Comparison of ENCODE assay signal across 8 cellular contexts in genomic region chr3:39208463-39209055, GRCh38. TPM values are rescaled to one million over a fixed set of nuclear protein-coding genes. Genes with fewer than 3 reads are reported as not detected.
A peak's percentile ranks its signal among the peaks of the same experiment; 100 is the strongest.
DNase-seq lines count a peak whose midpoint lies in the region; ATAC-seq and TF ChIP-seq lines count a peak whose summit lies in the region.

No MANE protein-coding gene starts in this region.

- H3K4me1 ChIP-seq in heart right ventricle (peaks cover 0 to 20% (median 9%) of the 10 kb centered on the region in 9 donors), psoas muscle (peaks cover 16% of the 10 kb centered on the region)

- peaks cover 5% of the 10 kb centered on the region for H3K4me1 Mint-ChIP-seq in activated CD8-positive, alpha-beta T cell treated with anti-CD3 and anti-CD28 coated beads for 36 hours (ENCODE audit: low read depth)

- whole genome bisulfite sequencing in heart right ventricle, 2 donors, result 36 to 38% methylated on average over 7 of the region's 7 CpGs
- WGBS in psoas muscle, 3 donors, result 38 to 41% (median 40%) methylated on average over 7 of the region's 7 CpGs

- H3K4me3 ChIP-seq in AG04449 (ENCODE audit: low read depth, low read length), result no peak overlapping the region
- H3K4me3 ChIP-seq in heart right ventricle, result no peak overlapping the region
- H3K4me3 ChIP-seq in psoas muscle, result no peak overlapping the region

- TF ChIP-seq CTCF in AG04449 (IDR thresholded peaks at IDR 0.05; ENCODE audit: insufficient read depth, low read length, missing control alignments) (peak; percentile 77), GM10248 (IDR thresholded peaks at IDR 0.05; ENCODE audit: control extremely low read depth, extremely low read depth, low read depth, missing control alignments) (peak; percentile 74), heart right ventricle (IDR thresholded peaks at IDR 0.05) (peak; percentile 38 to 83 (median 67)), psoas muscle (IDR thresholded peaks at IDR 0.05) (peak; percentile 69)
- peak; percentile 69 for TF ChIP-seq CTCF in activated CD8-positive, alpha-beta T cell treated with anti-CD3 and anti-CD28 coated beads for 36 hours (IDR thresholded peaks at IDR 0.05)

- H3K27ac ChIP-seq in heart right ventricle (peak overlapping the region in 7 of 10 donors; percentile 1 to 50 (median 34)), psoas muscle (peak overlapping the region; percentile 63)

- no peaks in the 10 kb centered on the region for H3K36me3 Mint-ChIP-seq in activated CD8-positive, alpha-beta T cell treated with anti-CD3 and anti-CD28 coated beads for 36 hours (ENCODE audit: low read depth)

- POLR2A ChIA-PET in AG04449 (lab: Yijun Ruan, JAX) (no interaction called here), GM10248 (lab: Yijun Ruan, JAX) (no interaction called here)
- POLR2A ChIA-PET in activated CD8-positive, alpha-beta T cell treated with anti-CD3 and anti-CD28 coated beads for 36 hours (lab: Charles Lee), result interaction anchor here (1.3 kb wide), 1 partner anchor 12 kb away, joined by 5 read pairs; no protein-coding TSS in a partner anchor

- H3K36me3 ChIP-seq in heart right ventricle (no peaks in the 10 kb centered on the region), psoas muscle (ENCODE audit: insufficient read depth in 1 of 2, low read depth in 1 of 2) (no peaks in the 10 kb centered on the region)

- no peaks in the 10 kb centered on the region for H3K9me3 Mint-ChIP-seq in activated CD8-positive, alpha-beta T cell treated with anti-CD3 and anti-CD28 coated beads for 36 hours

- H3K9me3 ChIP-seq in heart right ventricle, result peaks cover 0 to 6% (median 0%) of the 10 kb centered on the region in 11 donors
- no peaks in the 10 kb centered on the region for H3K9me3 ChIP-seq in psoas muscle

- H3K27ac Mint-ChIP-seq in activated CD8-positive, alpha-beta T cell treated with anti-CD3 and anti-CD28 coated beads for 36 hours, result no peak overlapping the region

- intact Hi-C loops in activated CD8-positive, alpha-beta T cell treated with anti-CD3 and anti-CD28 coated beads for 36 hours (cut with micrococcal nuclease), result loop anchor here (5.0 kb wide), 1 partner anchor 79 kb away; no protein-coding TSS in a partner anchor
- intact Hi-C loops in heart right ventricle (cut with DNase I) (loop anchor here (1.0 to 5.0 kb wide), 6 partner anchors 78 to 84 kb away; no protein-coding TSS in a partner anchor), psoas muscle (cut with DNase I) (loop anchor here (2.0 to 5.0 kb wide), 4 partner anchors 52 to 81 kb away; no protein-coding TSS in a partner anchor)

- no peak overlapping the region for H3K4me3 Mint-ChIP-seq in activated CD8-positive, alpha-beta T cell treated with anti-CD3 and anti-CD28 coated beads for 36 hours

- no peaks in the 10 kb centered on the region for H3K27me3 ChIP-seq in heart right ventricle
- no peaks in the 10 kb centered on the region for H3K27me3 ChIP-seq in psoas muscle (ENCODE audit: insufficient read depth in 3 of 3, low read length in 2 of 3)

- CTCF ChIA-PET in AG04449 (lab: Yijun Ruan, JAX) (interaction anchor here (0.6 to 13.7 kb wide), 15 partner anchors 8 to 103 kb away, joined by 3 to 188 read pairs (median 5); partner anchors contain the start of genes CX3CR1 and XIRP1), GM10248 (lab: Yijun Ruan, JAX) (interaction anchor here (1.0 to 8.2 kb wide), 7 partner anchors 9 to 83 kb away, joined by 3 to 55 read pairs (median 10); partner anchors contain the start of gene XIRP1)
- CTCF ChIA-PET in activated CD8-positive, alpha-beta T cell treated with anti-CD3 and anti-CD28 coated beads for 36 hours (lab: Charles Lee), result interaction anchor here (0.6 to 5.6 kb wide), 7 partner anchors 11 to 89 kb away, joined by 3 to 78 read pairs (median 4); partner anchors contain the start of gene CX3CR1

- no peak for DNase-seq in AG04449 (ENCODE audit: low read depth, low spot score)
- no peak for DNase-seq in GM10248 (ENCODE audit: extremely low spot score)
- peak; percentile 67 for DNase-seq in MV-4-11 (lab: John Stamatoyannopoulos, UW)
- DNase-seq in activated CD8-positive, alpha-beta T cell treated with anti-CD3 and anti-CD28 coated beads for 36 hours, result peak; percentile 59
- peak; percentile 44 to 77 for DNase-seq in heart right ventricle
- DNase-seq in psoas muscle, result peak; percentile 45 to 72
- no peak for DNase-seq in NK-92 treated with Interleukin-12 subunit alpha and Interleukin-12 subunit beta, amount 100 ng/mL, for 24 hours (lab: John Stamatoyannopoulos, UW)

- peak; percentile 74 for ATAC-seq in activated CD8-positive, alpha-beta T cell treated with anti-CD3 and anti-CD28 coated beads for 36 hours
- ATAC-seq in heart right ventricle (peak in 7 of 8 donors; percentile 73 to 93 (median 90)), psoas muscle (peak; percentile 85 to 98 (median 92)), HG03342 (IDR thresholded peaks at IDR 0.05; ENCODE audit: unreplicated experiment) (no peak)

- H3K27me3 Mint-ChIP-seq in activated CD8-positive, alpha-beta T cell treated with anti-CD3 and anti-CD28 coated beads for 36 hours, result peaks cover 3% of the 10 kb centered on the region

RNA-seq across cellular contexts. Expression of gene XIRP1, which starts 16.2 kb away (rescaled TPM):
- 1 to 10 TPM; 2.5 TPM for total RNA-seq in activated CD8-positive, alpha-beta T cell treated with anti-CD3 and anti-CD28 coated beads for 36 hours
- total RNA-seq in heart right ventricle (1,000 to 10,000 TPM in 2 of 10 donors, 100 to 1,000 TPM in 8; 277 to 1,691 (median 608) TPM), psoas muscle (1,000 to 10,000 TPM in 1 of 4 donors, 100 to 1,000 TPM in 3; 601 to 2,126 (median 834) TPM)
- polyA plus RNA-seq in heart right ventricle (100 to 1,000 TPM; 404 to 586 TPM), psoas muscle (100 to 1,000 TPM; 111 to 561 (median 523) TPM)

RNA-seq across cellular contexts. Expression of gene CSRNP1, which starts 55.2 kb away (rescaled TPM):
- total RNA-seq in activated CD8-positive, alpha-beta T cell treated with anti-CD3 and anti-CD28 coated beads for 36 hours, result 10 to 100 TPM; 88.0 to 88.3 TPM
- 10 to 100 TPM in 9 of 10 donors, 1 to 10 TPM in 1; 7.4 to 46.3 (median 17.7) TPM for total RNA-seq in heart right ventricle
- 10 to 100 TPM; 14.1 to 28.1 TPM for polyA plus RNA-seq in heart right ventricle
- 10 to 100 TPM in 3 of 4 donors, 1 to 10 TPM in 1; 8.5 to 41.8 (median 30.0) TPM for total RNA-seq in psoas muscle
- polyA plus RNA-seq in psoas muscle, result 10 to 100 TPM; 10.1 to 66.4 (median 14.0) TPM

Comparison
In these comparisons a context has a peak if more than half of its experiments do, and no peak if none do; other contexts are left out.
1. DNase-seq: peak in MV-4-11 (single experiment), activated CD8-positive, alpha-beta T cell treated with anti-CD3 and anti-CD28 coated beads for 36 hours (single experiment), heart right ventricle (2 of 2) and psoas muscle (2 of 2); none in AG04449 (single experiment), GM10248 (single experiment) and NK-92 treated with Interleukin-12 subunit alpha and Interleukin-12 subunit beta, amount 100 ng/mL, for 24 hours (single experiment).
2. RNA of gene XIRP1, which starts 16.2 kb away (total RNA-seq): 601 to 2,126 TPM in psoas muscle and 277 to 1,691 TPM in heart right ventricle; 2.5 TPM in activated CD8-positive, alpha-beta T cell treated with anti-CD3 and anti-CD28 coated beads for 36 hours; every median in the first group is over 10 times any median in the second.
3. Peak in every context shown above with its lines, with median percentiles within 50 percentile points of each other: CTCF ChIP-seq.